ENCODE assay signal across 8 cellular contexts in genomic region chr10:84845628-84846261, GRCh38.
A peak's percentile ranks its signal among the peaks of the same experiment; 100 is the strongest.
DNase-seq lines count a peak whose midpoint lies in the region; ATAC-seq and TF ChIP-seq lines count a peak whose summit lies in the region.
"Had no signal": no experiment of that assay in that cellular context is flagged by ENCODE, and none has a peak within 500 bp of the region (broad histone marks: within the 10 kb centered on the region; RNA-seq: fewer than 3 reads in every experiment).

No MANE protein-coding gene starts in this region.

- H3K4me1 ChIP-seq in PC-3 (ENCODE audit: insufficient read depth, low read length) (no peaks in the 10 kb centered on the region), lower lobe of right lung (no peaks in the 10 kb centered on the region)

- H3K79me2 ChIP-seq in PC-3 (ENCODE audit: low read length), result no peaks in the 10 kb centered on the region

- H3K36me3 Mint-ChIP-seq in natural killer cell treated with Interleukin-12 subunit alpha and Interleukin-12 subunit beta and Interleukin-15 and Interleukin-18, amount 100 ng/mL, for 72 hours, result no peaks in the 10 kb centered on the region

- no peaks in the 10 kb centered on the region for H3K27me3 ChIP-seq in PC-3 (ENCODE audit: low read length)
- no peaks in the 10 kb centered on the region for H3K27me3 ChIP-seq in lower lobe of right lung (ENCODE audit: low read depth)

- H3K27me3 Mint-ChIP-seq in natural killer cell treated with Interleukin-12 subunit alpha and Interleukin-12 subunit beta and Interleukin-15 and Interleukin-18, amount 100 ng/mL, for 72 hours, result peaks cover 0 to 8% of the 10 kb centered on the region in 2 donors
- H3K27me3 Mint-ChIP-seq: stimulated activated naive CD8-positive, alpha-beta T cell treated with anti-CD3 and anti-CD28 coated beads, Interleukin-15, Interleukin-2, amounts not matched to agents 100 ng/mL and 50 ng/mL, for 24 hours had no signal

- CTCF ChIA-PET in PC-3 (lab: Charles Lee), result no interaction called here

- no peaks in the 10 kb centered on the region for H3K4me1 Mint-ChIP-seq in natural killer cell treated with Interleukin-12 subunit alpha and Interleukin-12 subunit beta and Interleukin-15 and Interleukin-18, amount 100 ng/mL, for 72 hours (ENCODE audit: low read depth in 2 of 2)

- no peaks in the 10 kb centered on the region for H3K36me3 ChIP-seq in PC-3 (ENCODE audit: low read depth, low read length)
- H3K36me3 ChIP-seq in lower lobe of right lung, result no peaks in the 10 kb centered on the region

- TF ChIP-seq CTCF in GM12873 (IDR thresholded peaks at IDR 0.05; ENCODE audit: insufficient read depth, low read depth, low read length, missing control alignments) (peak; percentile 41), PC-3 (conservative IDR thresholded peaks at IDR 0.05; ENCODE audit: low read depth, low read length) (peak; percentile 49), lower lobe of right lung (IDR thresholded peaks at IDR 0.05) (peak; percentile 34)

- ATAC-seq in HG02981 (IDR thresholded peaks at IDR 0.05; ENCODE audit: unreplicated experiment), result peak; percentile 53
- ATAC-seq in PC-3, result no peak
- ATAC-seq in lower lobe of right lung, result peak; percentile 61 to 77
- ATAC-seq in natural killer cell treated with Interleukin-12 subunit alpha and Interleukin-12 subunit beta and Interleukin-15 and Interleukin-18, amount 100 ng/mL, for 72 hours, result no peak
- no peak for ATAC-seq in GM21717 (IDR thresholded peaks at IDR 0.05; ENCODE audit: unreplicated experiment)

- H3K9me3 Mint-ChIP-seq in natural killer cell treated with Interleukin-12 subunit alpha and Interleukin-12 subunit beta and Interleukin-15 and Interleukin-18, amount 100 ng/mL, for 72 hours, result peaks cover 2% of the 10 kb centered on the region
- H3K9me3 Mint-ChIP-seq: stimulated activated naive CD8-positive, alpha-beta T cell treated with anti-CD3 and anti-CD28 coated beads, Interleukin-15, Interleukin-2, amounts not matched to agents 100 ng/mL and 50 ng/mL, for 24 hours had no signal

- H3K27ac ChIP-seq in PC-3 (ENCODE audit: low read length) (no peak overlapping the region), lower lobe of right lung (no peak overlapping the region)

- no peak overlapping the region for H2AFZ ChIP-seq in PC-3 (ENCODE audit: low read length)

- H4K20me1 ChIP-seq in PC-3 (ENCODE audit: low read length), result no peaks in the 10 kb centered on the region

- H3K4me3 Mint-ChIP-seq in natural killer cell treated with Interleukin-12 subunit alpha and Interleukin-12 subunit beta and Interleukin-15 and Interleukin-18, amount 100 ng/mL, for 72 hours, result no peak overlapping the region
- H3K4me3 Mint-ChIP-seq: stimulated activated naive CD8-positive, alpha-beta T cell treated with anti-CD3 and anti-CD28 coated beads, Interleukin-15, Interleukin-2, amounts not matched to agents 100 ng/mL and 50 ng/mL, for 24 hours had no signal

- H3K27ac Mint-ChIP-seq in natural killer cell treated with Interleukin-12 subunit alpha and Interleukin-12 subunit beta and Interleukin-15 and Interleukin-18, amount 100 ng/mL, for 72 hours, result no peak overlapping the region
- H3K27ac Mint-ChIP-seq: stimulated activated naive CD8-positive, alpha-beta T cell treated with anti-CD3 and anti-CD28 coated beads, Interleukin-15, Interleukin-2, amounts not matched to agents 100 ng/mL and 50 ng/mL, for 24 hours had no signal

- H3K4me3 ChIP-seq in PC-3 (ENCODE audit: low read length), result no peak overlapping the region
- no peak overlapping the region for H3K4me3 ChIP-seq in lower lobe of right lung

- no peak overlapping the region for H3K9ac ChIP-seq in PC-3 (ENCODE audit: low read length)

- DNase-seq in PC-3, result peak; percentile 22
- no peak for DNase-seq in lower lobe of right lung
- DNase-seq in natural killer cell treated with Interleukin-12 subunit alpha and Interleukin-12 subunit beta and Interleukin-15 and Interleukin-18, amount 100 ng/mL, for 72 hours (ENCODE audit: low spot score), result no peak
- no peak for DNase-seq in effector CD4-positive, alpha-beta T cell

- intact Hi-C loops in PC-3 (cut with micrococcal nuclease) (no loop called here), lower lobe of right lung (cut with DNase I) (no loop called here)

- no peak overlapping the region for H3K4me2 ChIP-seq in PC-3 (ENCODE audit: low read length)

- no peaks in the 10 kb centered on the region for H3K9me2 ChIP-seq in PC-3 (replicated peaks; ENCODE audit: low read length)

- H3F3A ChIP-seq in PC-3 (ENCODE audit: low read length, unreplicated experiment), result no peaks in the 10 kb centered on the region

- no TSS peak for BruUV-seq in PC-3 (replicated peaks; lab: Mats Ljungman, UMichigan)

- no peaks in the 10 kb centered on the region for H3K9me3 ChIP-seq in PC-3 (ENCODE audit: low read length)
- H3K9me3 ChIP-seq in lower lobe of right lung, result no peaks in the 10 kb centered on the region

- POLR2A ChIA-PET in PC-3 (lab: Charles Lee; ENCODE audit: unreplicated experiment), result no interaction called here

Comparison
In these comparisons a context has a peak if more than half of its experiments do, and no peak if none do; other contexts are left out.
1. ATAC-seq: peak in HG02981 (single experiment) and lower lobe of right lung (2 of 2); none in PC-3 (single experiment), natural killer cell treated with Interleukin-12 subunit alpha and Interleukin-12 subunit beta and Interleukin-15 and Interleukin-18, amount 100 ng/mL, for 72 hours (0 of 2) and GM21717 (single experiment).
2. Peak in every context shown above with its lines, with median percentiles within 50 percentile points of each other: CTCF ChIP-seq.